In the genomic region with DNA sequence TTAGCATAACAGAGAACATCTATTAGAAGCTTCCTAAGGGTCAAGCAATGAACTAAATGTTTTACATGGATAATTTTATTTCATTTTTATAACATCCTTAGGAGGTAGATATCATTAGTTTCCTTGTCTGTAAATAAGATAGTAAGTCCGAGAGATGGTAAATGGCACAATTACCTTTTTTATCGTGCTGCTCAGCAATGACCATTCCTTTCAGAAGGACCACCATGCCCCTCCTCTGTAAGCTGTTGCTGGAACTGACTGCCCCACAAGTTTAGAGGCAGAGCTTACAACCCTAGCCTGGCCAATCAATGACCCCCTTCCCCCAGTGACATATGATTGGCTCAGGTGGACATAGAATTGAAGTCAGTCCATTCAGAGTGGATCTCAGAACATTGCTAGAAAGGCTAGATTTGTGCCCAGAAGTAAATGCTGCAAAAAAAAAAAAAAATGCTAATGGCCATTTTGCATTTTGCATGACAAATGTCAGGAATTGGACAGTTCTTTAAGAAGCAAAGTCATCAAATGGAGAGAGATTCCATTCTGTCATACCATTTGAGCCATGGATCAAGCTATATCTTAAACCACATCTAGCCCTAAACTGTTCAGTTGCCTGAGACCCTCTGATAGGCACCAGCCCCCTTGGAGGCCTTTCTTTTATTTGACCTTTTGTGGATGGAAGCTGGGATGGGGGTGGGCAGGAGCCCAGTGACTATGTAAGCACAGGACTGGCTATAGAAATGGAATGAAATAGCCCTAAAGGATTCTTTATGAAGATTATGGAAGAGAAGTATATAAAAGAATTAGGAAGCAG, we compare ENCODE assay signal across 32 cellular contexts.
"Had no signal": no experiment of that assay in that cellular context is flagged by ENCODE, and none has a peak within 500 bp of the region (broad histone marks: within the 10 kb centered on the region; RNA-seq: fewer than 3 reads in every experiment).

No MANE protein-coding gene starts in this region.

- H3K27ac Mint-ChIP-seq: activated CD4-positive, alpha-beta memory T cell treated with anti-CD3 and anti-CD28 coated beads for 36 hours; activated naive CD4-positive, alpha-beta T cell treated with anti-CD3 and anti-CD28 coated beads for 36 hours; activated naive CD4-positive, alpha-beta T cell treated with anti-CD3 and anti-CD28 coated beads, Interleukin-2, amount 50 U/mL, for 72 hours; activated T-helper 1 cell treated with anti-CD3 and anti-CD28 coated beads, Interleukin-12 subunit alpha, Interleukin-12 subunit beta, Interleukin-2, Interleukin-4 antibody, amounts not matched to agents 30 ng/mL and 10 ng/mL and 1 ng/mL, durations not matched to agents 14 hours and 24 hours and 36 hours had no signal

- H3K27ac ChIP-seq: adrenal gland, body of pancreas, breast epithelium, coronary artery, KMS-11, PC-9, VCaP had no signal

- H3K4me1 ChIP-seq: adrenal gland, breast epithelium had no signal

- ATAC-seq: activated naive CD4-positive, alpha-beta T cell treated with anti-CD3 and anti-CD28 coated beads, Interleukin-2, amount 50 U/mL, for 72 hours; activated T-cell treated with anti-CD3 and anti-CD28 coated beads, Interleukin-2, amount 50 U/mL, for 4 hours; body of pancreas had no signal

- H3K4me3 ChIP-seq: adrenal gland, body of pancreas, breast epithelium, coronary artery, PC-9 had no signal

- H3K4me2 ChIP-seq: KMS-11, PC-9 had no signal

- H3K36me3 Mint-ChIP-seq: activated CD4-positive, alpha-beta memory T cell treated with anti-CD3 and anti-CD28 coated beads for 36 hours had no signal

- H3K9ac ChIP-seq: KMS-11 had no signal

- H2AFZ ChIP-seq: PC-9 had no signal

- FAIRE-seq: astrocyte, RCC 7860 had no signal

- H3K27me3 Mint-ChIP-seq: activated CD4-positive, alpha-beta memory T cell treated with anti-CD3 and anti-CD28 coated beads for 36 hours had no signal

- H3K9me3 ChIP-seq: adrenal gland, body of pancreas, breast epithelium had no signal

- H3K36me3 ChIP-seq: adrenal gland, breast epithelium had no signal

- DNase-seq: activated CD4-positive, alpha-beta memory T cell treated with anti-CD3 and anti-CD28 coated beads for 36 hours; activated CD4-positive, alpha-beta T cell treated with anti-CD3 and anti-CD28 coated beads, Interleukin-2, amount 50 U/mL, for 1 hour; activated CD8-positive, alpha-beta memory T cell treated with anti-CD3 and anti-CD28 coated beads, Interleukin-2, amount 50 U/mL, for 4 hours; activated gamma-delta T cell treated with Interleukin-2 at 50 U/mL for 16 hours; activated naive CD4-positive, alpha-beta T cell treated with anti-CD3 and anti-CD28 coated beads for 36 hours; activated T-cell treated with anti-CD3 and anti-CD28 coated beads for 4 hours; activated T-cell treated with anti-CD3 and anti-CD28 coated beads, Interleukin-2, amount 50 U/mL, for 4 hours; adrenal gland; body of pancreas; MM.1S; NCI-H1092; NCI-H1436 treated with DMSO at 0.1 percent for 48 hours; NCI-H1694 treated with DMSO at 0.1 percent for 48 hours; NCI-H2029; NCI-H345; NCI-H524 treated with DMSO at 0.1 percent for 48 hours; NCI-H748 treated with DMSO at 0.1 percent for 48 hours; NK-92 treated with Interleukin-12 subunit alpha and Interleukin-12 subunit beta, amount 100 ng/mL, for 24 hours; PC-9; Right ventricle myocardium superior; SW 1271; T-helper 1 cell; T-helper 2 cell; T-helper 9 cell had no signal

- H3K4me3 Mint-ChIP-seq: activated CD4-positive, alpha-beta memory T cell treated with anti-CD3 and anti-CD28 coated beads for 36 hours; activated naive CD4-positive, alpha-beta T cell treated with anti-CD3 and anti-CD28 coated beads for 36 hours; activated T-cell treated with anti-CD3 and anti-CD28 coated beads, Interleukin-2, amount 50 U/mL, for 4 hours; activated T-helper 1 cell treated with anti-CD3 and anti-CD28 coated beads, Interleukin-12 subunit alpha, Interleukin-12 subunit beta, Interleukin-2, Interleukin-4 antibody, amounts not matched to agents 30 ng/mL and 10 ng/mL and 1 ng/mL, durations not matched to agents 14 hours and 24 hours and 36 hours had no signal

- H3K27me3 ChIP-seq: adrenal gland, body of pancreas, breast epithelium had no signal

- H3K9me3 Mint-ChIP-seq: activated naive CD4-positive, alpha-beta T cell treated with anti-CD3 and anti-CD28 coated beads for 36 hours; activated T-helper 1 cell treated with anti-CD3 and anti-CD28 coated beads, Interleukin-12 subunit alpha, Interleukin-12 subunit beta, Interleukin-2, Interleukin-4 antibody, amounts not matched to agents 30 ng/mL and 10 ng/mL and 1 ng/mL, durations not matched to agents 14 hours and 24 hours and 36 hours had no signal
